21 cellular contexts compared by ENCODE assay signal in the genomic region with DNA sequence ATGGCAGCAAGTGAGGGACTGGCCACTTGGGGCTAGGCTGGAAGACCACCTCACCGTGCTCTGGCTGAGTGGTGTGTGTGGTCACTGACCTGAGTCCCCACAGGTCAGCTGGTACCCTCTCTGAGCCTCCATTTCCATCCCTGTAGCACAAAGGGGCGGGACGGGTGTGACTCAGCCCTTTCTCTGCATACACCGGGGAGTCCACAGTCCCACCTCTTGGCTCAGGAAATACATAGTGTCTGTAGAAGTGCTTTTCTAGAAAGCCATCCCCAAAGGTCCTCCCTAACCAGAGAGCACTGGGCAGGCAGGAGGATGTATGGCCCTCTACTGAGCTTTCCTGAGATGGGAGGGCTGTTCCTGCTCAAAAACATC. TPM values are rescaled to one million over a fixed set of nuclear protein-coding genes. Genes with fewer than 3 reads are reported as not detected.
DNase-seq lines count a peak whose midpoint lies in the region; ATAC-seq and TF ChIP-seq lines count a peak whose summit lies in the region.
"Had no signal": no experiment of that assay in that cellular context is flagged by ENCODE, and none has a peak within 500 bp of the region (broad histone marks: within the 10 kb centered on the region; RNA-seq: fewer than 3 reads in every experiment).

No MANE protein-coding gene starts in this region.

- no peak overlapping the region for H2BK120ac ChIP-seq in neuronal stem cell (ENCODE audit: low read depth, low read length)

- intact Hi-C loops in activated CD8-positive, alpha-beta T cell treated with anti-CD3 and anti-CD28 coated beads for 36 hours (cut with micrococcal nuclease) = no loop called here

- H3K4me1 ChIP-seq in neuronal stem cell (ENCODE audit: control insufficient read depth in 2 of 2, insufficient read depth in 1 of 2, low read depth in 1 of 2, low read length in 2 of 2) = peaks cover 0 to 15% of the 10 kb centered on the region in 2 donors
- H3K4me1 ChIP-seq: upper lobe of right lung had no signal

- peak overlapping the region; percentile 34 for H3K23ac ChIP-seq in neuronal stem cell (ENCODE audit: low read depth, low read length, poor library complexity)

- H3K27ac ChIP-seq in neuronal stem cell (replicated peaks; ENCODE audit: low read length) = no peak overlapping the region
- H3K27ac ChIP-seq: upper lobe of right lung, WERI-Rb-1 had no signal

- WGBS in neuronal stem cell (ENCODE audit: extremely low coverage in 2 of 2, insufficient read length in 2 of 2, insufficient replicate concordance in 1 of 2), 2 donors = no CpG with 5 or more reads among the region's 4 CpGs

- H2AFZ ChIP-seq in neuronal stem cell (ENCODE audit: low read length) = no peak overlapping the region

- no peak overlapping the region for H3K14ac ChIP-seq in neuronal stem cell (ENCODE audit: low read length)

- H3K9me3 Mint-ChIP-seq in activated CD8-positive, alpha-beta T cell treated with anti-CD3 and anti-CD28 coated beads for 36 hours = no peaks in the 10 kb centered on the region
- H3K9me3 Mint-ChIP-seq in activated CD8-positive, alpha-beta T cell treated with anti-CD3 and anti-CD28 coated beads, Interleukin-2, amount 10 ng/mL, durations not matched to agents 7 days and 5 days (ENCODE audit: insufficient read depth) = no peaks in the 10 kb centered on the region
- H3K9me3 Mint-ChIP-seq: nephron; T-helper 1 cell treated with Interleukin-12 subunit alpha and Interleukin-12 subunit beta and Interleukin-4 antibody, amounts not matched to agents 30 μg/mL and 1 μg/mL, for 36 hours had no signal

- no peak overlapping the region for H3K4me2 ChIP-seq in neuronal stem cell (ENCODE audit: insufficient read depth, low read length, poor library complexity, severe bottlenecking)

- H2AK5ac ChIP-seq in neuronal stem cell (ENCODE audit: low read depth, low read length) = peak overlapping the region; percentile 86

- no peaks in the 10 kb centered on the region for H3K79me1 ChIP-seq in neuronal stem cell (ENCODE audit: low read depth, low read length)

- no peak overlapping the region for H3K27ac Mint-ChIP-seq in activated CD8-positive, alpha-beta T cell treated with anti-CD3 and anti-CD28 coated beads for 36 hours
- no peak overlapping the region for H3K27ac Mint-ChIP-seq in activated CD8-positive, alpha-beta T cell treated with anti-CD3 and anti-CD28 coated beads, Interleukin-2, amount 10 ng/mL, durations not matched to agents 7 days and 5 days
- H3K27ac Mint-ChIP-seq: mesothelial cell of epicardium; nephron; T-helper 1 cell treated with Interleukin-12 subunit alpha and Interleukin-12 subunit beta and Interleukin-4 antibody, amounts not matched to agents 30 μg/mL and 1 μg/mL, for 36 hours had no signal

- H3K4ac ChIP-seq in neuronal stem cell (ENCODE audit: low read length) = no peak overlapping the region

- no peak overlapping the region for H3K4me3 ChIP-seq in neuronal stem cell (ENCODE audit: low read length in 2 of 2)
- H3K4me3 ChIP-seq: upper lobe of right lung had no signal

- H3K36me3 ChIP-seq in neuronal stem cell (replicated peaks in 1 of 2; ENCODE audit: control insufficient read depth in 2 of 2, insufficient read depth in 2 of 2, low read length in 2 of 2) = no peaks in the 10 kb centered on the region
- H3K36me3 ChIP-seq: upper lobe of right lung, WERI-Rb-1 had no signal

- no peaks in the 10 kb centered on the region for H3K36me3 Mint-ChIP-seq in activated CD8-positive, alpha-beta T cell treated with anti-CD3 and anti-CD28 coated beads for 36 hours (ENCODE audit: low read depth)
- no peaks in the 10 kb centered on the region for H3K36me3 Mint-ChIP-seq in activated CD8-positive, alpha-beta T cell treated with anti-CD3 and anti-CD28 coated beads, Interleukin-2, amount 10 ng/mL, durations not matched to agents 7 days and 5 days (ENCODE audit: low read depth)
- H3K36me3 Mint-ChIP-seq: mesothelial cell of epicardium had no signal

- no peaks in the 10 kb centered on the region for H3K27me3 Mint-ChIP-seq in activated CD8-positive, alpha-beta T cell treated with anti-CD3 and anti-CD28 coated beads for 36 hours
- H3K27me3 Mint-ChIP-seq in activated CD8-positive, alpha-beta T cell treated with anti-CD3 and anti-CD28 coated beads, Interleukin-2, amount 10 ng/mL, durations not matched to agents 7 days and 5 days (ENCODE audit: low read depth) = peaks cover 2% of the 10 kb centered on the region

- H4K8ac ChIP-seq in neuronal stem cell (ENCODE audit: low read depth, low read length) = no peak overlapping the region

- no peak overlapping the region for H2BK12ac ChIP-seq in neuronal stem cell (ENCODE audit: low read length)

- no peaks in the 10 kb centered on the region for H3K27me3 ChIP-seq in neuronal stem cell (ENCODE audit: control insufficient read depth in 3 of 3, insufficient read depth in 3 of 3, low read depth in 1 of 3, low read length in 3 of 3)

- peaks cover 19% of the 10 kb centered on the region for H3K4me1 Mint-ChIP-seq in activated CD8-positive, alpha-beta T cell treated with anti-CD3 and anti-CD28 coated beads for 36 hours (ENCODE audit: low read depth)
- H3K4me1 Mint-ChIP-seq in activated CD8-positive, alpha-beta T cell treated with anti-CD3 and anti-CD28 coated beads, Interleukin-2, amount 10 ng/mL, durations not matched to agents 7 days and 5 days (ENCODE audit: low read depth) = peaks cover 10% of the 10 kb centered on the region
- H3K4me1 Mint-ChIP-seq: nephron had no signal

- H3K4me3 Mint-ChIP-seq in activated CD8-positive, alpha-beta T cell treated with anti-CD3 and anti-CD28 coated beads for 36 hours = no peak overlapping the region
- no peak overlapping the region for H3K4me3 Mint-ChIP-seq in activated CD8-positive, alpha-beta T cell treated with anti-CD3 and anti-CD28 coated beads, Interleukin-2, amount 10 ng/mL, durations not matched to agents 7 days and 5 days
- H3K4me3 Mint-ChIP-seq: mesothelial cell of epicardium; nephron; T-helper 1 cell treated with Interleukin-12 subunit alpha and Interleukin-12 subunit beta and Interleukin-4 antibody, amounts not matched to agents 30 μg/mL and 1 μg/mL, for 36 hours had no signal

- peaks cover 0 to 1% of the 10 kb centered on the region in 2 donors for H3K9me3 ChIP-seq in neuronal stem cell (replicated peaks in 1 of 2; ENCODE audit: control insufficient read depth in 2 of 2, insufficient read depth in 1 of 2, low read depth in 1 of 2, low read length in 2 of 2)
- H3K9me3 ChIP-seq: upper lobe of right lung had no signal

- H2BK5ac ChIP-seq in neuronal stem cell (ENCODE audit: low read length) = no peak overlapping the region

- no peak overlapping the region for H2BK15ac ChIP-seq in neuronal stem cell (ENCODE audit: low read length)

- CTCF ChIA-PET in activated CD8-positive, alpha-beta T cell treated with anti-CD3 and anti-CD28 coated beads for 36 hours (lab: Charles Lee) = no interaction called here
- CTCF ChIA-PET in activated CD8-positive, alpha-beta T cell treated with anti-CD3 and anti-CD28 coated beads, Interleukin-2, amount 10 ng/mL, durations not matched to agents 7 days and 5 days (lab: Charles Lee) = no interaction called here

- H4K91ac ChIP-seq in neuronal stem cell (ENCODE audit: low read depth, low read length, poor library complexity) = no peak overlapping the region

- no peak for TF ChIP-seq CTCF in activated CD8-positive, alpha-beta T cell treated with anti-CD3 and anti-CD28 coated beads for 36 hours (IDR thresholded peaks at IDR 0.05)

- no peak overlapping the region for H3K9ac ChIP-seq in neuronal stem cell (ENCODE audit: low read depth, low read length, poor library complexity)

- DNase-seq in activated CD8-positive, alpha-beta T cell treated with anti-CD3 and anti-CD28 coated beads for 36 hours = peak; percentile 50
- no peak for DNase-seq in activated CD8-positive, alpha-beta T cell treated with anti-CD3 and anti-CD28 coated beads, Interleukin-2, amount 10 ng/mL, durations not matched to agents 7 days and 5 days
- DNase-seq in H4 (ENCODE audit: low spot score) = peak; percentile 40
- DNase-seq in SW480 (ENCODE audit: low spot score) = peak; percentile 71
- no peak for DNase-seq in neuronal stem cell (ENCODE audit: low spot score)
- no peak for DNase-seq in AG20443 (ENCODE audit: low spot score)
- DNase-seq: activated CD8-positive, alpha-beta memory T cell treated with anti-CD3 and anti-CD28 coated beads for 24 hours; C1 segment of cervical spinal cord; KG1; NCI-H2029; stimulated activated CD4-positive, alpha-beta T cell treated with anti-CD3 and anti-CD28 coated beads, Interleukin-2, amount 100 ng/mL, for 48 hours; upper lobe of right lung; WERI-Rb-1 had no signal

- POLR2A ChIA-PET in activated CD8-positive, alpha-beta T cell treated with anti-CD3 and anti-CD28 coated beads for 36 hours (lab: Charles Lee) = no interaction called here
- POLR2A ChIA-PET in activated CD8-positive, alpha-beta T cell treated with anti-CD3 and anti-CD28 coated beads, Interleukin-2, amount 10 ng/mL, durations not matched to agents 7 days and 5 days (lab: Charles Lee) = no interaction called here

- peak overlapping the region; percentile 87 for H3K18ac ChIP-seq in neuronal stem cell (ENCODE audit: low read length)

- peak; percentile 65 for ATAC-seq in activated CD8-positive, alpha-beta T cell treated with anti-CD3 and anti-CD28 coated beads for 36 hours
- ATAC-seq in activated CD8-positive, alpha-beta T cell treated with anti-CD3 and anti-CD28 coated beads, Interleukin-2, amount 10 ng/mL, durations not matched to agents 7 days and 5 days = no peak
- no peak for ATAC-seq in GM19023 (IDR thresholded peaks at IDR 0.05; ENCODE audit: unreplicated experiment)
- ATAC-seq in HG02571 (IDR thresholded peaks at IDR 0.05; ENCODE audit: unreplicated experiment) = no peak
- ATAC-seq: upper lobe of right lung had no signal

RNA-seq across cellular contexts. Expression of a gene that starts 27.2 kb away (rescaled TPM):
- total RNA-seq in activated CD8-positive, alpha-beta T cell treated with anti-CD3 and anti-CD28 coated beads for 36 hours = under 1 TPM in 1 of 2 experiments, not detected in 1; 0.09 TPM
- total RNA-seq in activated CD8-positive, alpha-beta T cell treated with anti-CD3 and anti-CD28 coated beads, Interleukin-2, amount 10 ng/mL, durations not matched to agents 7 days and 5 days = not detected
- not detected in 2 replicates for total RNA-seq in H4 (2014; rRNA removed; shearing (Covaris generic))
- 0.07 TPM for polyA plus RNA-seq in neuronal stem cell (2013, experiment 1 of 2)
- 0.06 TPM for polyA plus RNA-seq in neuronal stem cell (2013, experiment 2 of 2)
- total RNA-seq: A673, dermis microvascular lymphatic vessel endothelial cell, NCI-H460 had no signal

Comparison
In these comparisons a context has a peak if more than half of its experiments do, and no peak if none do; other contexts are left out.
1. DNase-seq: peak in activated CD8-positive, alpha-beta T cell treated with anti-CD3 and anti-CD28 coated beads for 36 hours (single experiment), H4 (single experiment) and SW480 (single experiment); none in activated CD8-positive, alpha-beta T cell treated with anti-CD3 and anti-CD28 coated beads, Interleukin-2, amount 10 ng/mL, durations not matched to agents 7 days and 5 days (single experiment), neuronal stem cell (single experiment) and AG20443 (single experiment).